24 cellular contexts compared by ENCODE assay signal in the genomic region with DNA sequence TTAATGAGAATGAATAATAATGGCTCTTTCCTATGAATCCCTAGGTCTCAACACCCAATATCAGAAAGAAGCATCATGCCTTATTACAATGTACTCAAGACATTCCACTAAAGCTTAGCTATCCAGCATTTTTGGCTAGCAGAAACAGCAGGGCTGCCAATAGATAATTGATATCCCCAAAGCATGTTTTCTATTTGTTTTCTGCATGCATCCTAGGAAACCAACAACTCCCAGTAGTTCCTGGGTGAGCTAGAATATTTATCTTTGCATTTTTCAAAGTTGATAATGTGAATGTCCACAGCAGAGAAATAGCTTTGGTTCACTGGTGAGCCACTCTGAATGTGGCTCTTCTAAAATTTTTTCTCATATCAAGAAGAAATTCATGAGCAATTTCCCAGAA. TPM values are rescaled to one million over a fixed set of nuclear protein-coding genes. Genes with fewer than 3 reads are reported as not detected.
"Had no signal": no experiment of that assay in that cellular context is flagged by ENCODE, and none has a peak within 500 bp of the region (broad histone marks: within the 10 kb centered on the region; RNA-seq: fewer than 3 reads in every experiment).

No MANE protein-coding gene starts in this region.

- H3K27ac ChIP-seq: ascending aorta, Peyer's patch, RWPE1 had no signal

- H3K4me1 ChIP-seq: ascending aorta, Peyer's patch had no signal

- DNase-seq: activated CD4-positive, alpha-beta T cell treated with anti-CD3 and anti-CD28 coated beads for 36 hours; activated CD4-positive, alpha-beta T cell treated with anti-CD3 and anti-CD28 coated beads, Interleukin-2, amount 50 U/mL, for 1 hour; activated CD4-positive, CD25-positive, alpha-beta regulatory T cell; activated CD8-positive, alpha-beta memory T cell treated with anti-CD3 and anti-CD28 coated beads, Interleukin-2, amount 50 U/mL, for 4 hours; activated CD8-positive, alpha-beta T cell treated with anti-CD3 and anti-CD28 coated beads for 36 hours; amniotic stem cell; MG63; NCI-H1105; NCI-H1436; NCI-H1694 treated with DMSO at 0.1 percent for 48 hours; NCI-H2029 treated with DMSO at 0.1 percent for 48 hours; NCI-H345; NCI-H510A; NCI-H526 treated with DMSO at 0.1 percent for 48 hours; NCI-H82; Peyer's patch; SHP77 treated with DMSO at 0.1 percent for 48 hours had no signal

- H3K9me3 ChIP-seq: ascending aorta, Peyer's patch had no signal

- H3K4me3 ChIP-seq: ascending aorta, MG63, Peyer's patch had no signal

- H3K4me1 Mint-ChIP-seq: activated CD4-positive, alpha-beta T cell treated with anti-CD3 and anti-CD28 coated beads for 36 hours; activated naive CD4-positive, alpha-beta T cell treated with anti-CD3 and anti-CD28 coated beads, Interleukin-2, amount 50 U/mL, for 24 hours; brain; central memory CD8-positive, alpha-beta T cell had no signal

- H3K36me3 ChIP-seq: ascending aorta, MG63, Peyer's patch had no signal

- H3K4me3 Mint-ChIP-seq: activated CD4-positive, alpha-beta T cell treated with anti-CD3 and anti-CD28 coated beads for 36 hours; activated CD8-positive, alpha-beta T cell treated with anti-CD3 and anti-CD28 coated beads for 36 hours; activated naive CD4-positive, alpha-beta T cell treated with anti-CD3 and anti-CD28 coated beads, Interleukin-2, amount 50 U/mL, for 24 hours; brain; central memory CD8-positive, alpha-beta T cell; T-helper 1 cell treated with Interleukin-12 subunit alpha and Interleukin-12 subunit beta and Interleukin-4 antibody, amounts not matched to agents 30 μg/mL and 1 μg/mL, for 36 hours had no signal

- ATAC-seq: activated CD4-positive, alpha-beta T cell treated with anti-CD3 and anti-CD28 coated beads for 36 hours; activated CD8-positive, alpha-beta T cell treated with anti-CD3 and anti-CD28 coated beads for 36 hours had no signal

- H3K27me3 ChIP-seq: ascending aorta, MG63, Peyer's patch had no signal

- H3K9me3 Mint-ChIP-seq: activated CD8-positive, alpha-beta T cell treated with anti-CD3 and anti-CD28 coated beads for 36 hours had no signal

- H3K27ac Mint-ChIP-seq: activated CD4-positive, alpha-beta T cell treated with anti-CD3 and anti-CD28 coated beads for 36 hours; activated CD8-positive, alpha-beta T cell treated with anti-CD3 and anti-CD28 coated beads for 36 hours; activated naive CD4-positive, alpha-beta T cell treated with anti-CD3 and anti-CD28 coated beads, Interleukin-2, amount 50 U/mL, for 24 hours; brain; T-helper 1 cell treated with Interleukin-12 subunit alpha and Interleukin-12 subunit beta and Interleukin-4 antibody, amounts not matched to agents 30 μg/mL and 1 μg/mL, for 36 hours had no signal

RNA-seq across cellular contexts. Expression of gene GKN1, which starts 32.7 kb away (rescaled TPM):
- total RNA-seq: activated CD4-positive, alpha-beta T cell treated with anti-CD3 and anti-CD28 coated beads for 36 hours; activated CD8-positive, alpha-beta T cell treated with anti-CD3 and anti-CD28 coated beads for 36 hours; Peyer's patch; SK-MEL-5 had no signal

RNA-seq across cellular contexts. Expression of gene GKN2, which starts 54.5 kb away (rescaled TPM):
- total RNA-seq: activated CD4-positive, alpha-beta T cell treated with anti-CD3 and anti-CD28 coated beads for 36 hours; activated CD8-positive, alpha-beta T cell treated with anti-CD3 and anti-CD28 coated beads for 36 hours; Peyer's patch; SK-MEL-5 had no signal
